In genomic region chr19:36032251-36033104, GRCh38 we compare ENCODE assay signal across 8 cellular contexts. TPM values are rescaled to one million over a fixed set of nuclear protein-coding genes. Genes with fewer than 3 reads are reported as not detected.
DNase-seq lines count a peak whose midpoint lies in the region; ATAC-seq and TF ChIP-seq lines count a peak whose summit lies in the region.

A gene with protein sequence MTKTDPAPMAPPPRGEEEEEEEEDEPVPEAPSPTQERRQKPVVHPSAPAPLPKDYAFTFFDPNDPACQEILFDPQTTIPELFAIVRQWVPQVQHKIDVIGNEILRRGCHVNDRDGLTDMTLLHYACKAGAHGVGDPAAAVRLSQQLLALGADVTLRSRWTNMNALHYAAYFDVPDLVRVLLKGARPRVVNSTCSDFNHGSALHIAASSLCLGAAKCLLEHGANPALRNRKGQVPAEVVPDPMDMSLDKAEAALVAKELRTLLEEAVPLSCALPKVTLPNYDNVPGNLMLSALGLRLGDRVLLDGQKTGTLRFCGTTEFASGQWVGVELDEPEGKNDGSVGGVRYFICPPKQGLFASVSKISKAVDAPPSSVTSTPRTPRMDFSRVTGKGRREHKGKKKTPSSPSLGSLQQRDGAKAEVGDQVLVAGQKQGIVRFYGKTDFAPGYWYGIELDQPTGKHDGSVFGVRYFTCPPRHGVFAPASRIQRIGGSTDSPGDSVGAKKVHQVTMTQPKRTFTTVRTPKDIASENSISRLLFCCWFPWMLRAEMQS (minus strand): TSS chr19:36032873. CDS start chr19:36032357, 516 bp downstream.

- H3K36me3 Mint-ChIP-seq in activated naive CD4-positive, alpha-beta T cell treated with anti-CD3 and anti-CD28 coated beads, Interleukin-2, amount 10 ng/mL, durations not matched to agents 7 days and 5 days: peaks cover 21% of the 10 kb centered on the region
- H3K36me3 Mint-ChIP-seq in neural crest cell (ENCODE audit: low read depth): peaks cover 7% of the 10 kb centered on the region

- 7% methylated on average over 51 of the region's 51 CpGs for WGBS in thymus

- ATAC-seq in GM21717 (IDR thresholded peaks at IDR 0.05; ENCODE audit: unreplicated experiment): no peak
- ATAC-seq in HG02588 (IDR thresholded peaks at IDR 0.05; ENCODE audit: unreplicated experiment): no peak

- H3K4me1 ChIP-seq in DOHH2 (ENCODE audit: control insufficient read depth, low read length) (peaks cover 2% of the 10 kb centered on the region; the same call in 1 of the 2 replicates), thymus (ENCODE audit: control insufficient read depth, insufficient read depth, low read length) (peaks cover 9% of the 10 kb centered on the region)

- H3K4me3 ChIP-seq in DOHH2 (ENCODE audit: low read length) (peak within 1 kb of the TSS; percentile 60), thymus (ENCODE audit: low read length) (peak within 1 kb of the TSS; percentile 65)

- H3K4me3 Mint-ChIP-seq in activated naive CD4-positive, alpha-beta T cell treated with anti-CD3 and anti-CD28 coated beads, Interleukin-2, amount 10 ng/mL, durations not matched to agents 7 days and 5 days: no peak within 1 kb of the TSS
- H3K4me3 Mint-ChIP-seq in neural crest cell: peak within 1 kb of the TSS; percentile 88

- H3K27ac Mint-ChIP-seq in activated naive CD4-positive, alpha-beta T cell treated with anti-CD3 and anti-CD28 coated beads, Interleukin-2, amount 10 ng/mL, durations not matched to agents 7 days and 5 days: peak within 1 kb of the TSS; percentile 24
- H3K27ac Mint-ChIP-seq in neural crest cell (ENCODE audit: unreplicated experiment): no peak within 1 kb of the TSS

- H3K79me2 ChIP-seq in DOHH2 (ENCODE audit: control insufficient read depth, low read length): no peaks in the 10 kb centered on the region

- CTCF ChIA-PET in activated naive CD4-positive, alpha-beta T cell treated with anti-CD3 and anti-CD28 coated beads, Interleukin-2, amount 10 ng/mL, durations not matched to agents 7 days and 5 days (lab: Charles Lee): no interaction called here

- H3K27me3 ChIP-seq in DOHH2 (ENCODE audit: control insufficient read depth, low read length) (no peaks in the 10 kb centered on the region), thymus (ENCODE audit: control insufficient read depth, insufficient read depth) (no peaks in the 10 kb centered on the region)

- H3K4me1 Mint-ChIP-seq in activated naive CD4-positive, alpha-beta T cell treated with anti-CD3 and anti-CD28 coated beads, Interleukin-2, amount 10 ng/mL, durations not matched to agents 7 days and 5 days: peaks cover 37% of the 10 kb centered on the region
- H3K4me1 Mint-ChIP-seq in neural crest cell: peaks cover 15% of the 10 kb centered on the region

- DNase-seq in NCI-H2171 treated with DMSO at 0.1 percent for 48 hours (lab: John Stamatoyannopoulos, UW): peak; percentile 54
- DNase-seq in activated naive CD4-positive, alpha-beta T cell treated with anti-CD3 and anti-CD28 coated beads, Interleukin-2, amount 10 ng/mL, durations not matched to agents 7 days and 5 days: peak; percentile 40
- DNase-seq in glomerular endothelial cell (ENCODE audit: extremely low read depth, low read depth, low spot score): no peak
- DNase-seq in neural crest cell (ENCODE audit: low read depth, low spot score): peak; percentile 72

- peaks cover 3% of the 10 kb centered on the region; the same call in 1 of the 2 replicates for H4K20me1 ChIP-seq in DOHH2 (ENCODE audit: control insufficient read depth, insufficient read depth, low read depth, low read length)

- no peaks in the 10 kb centered on the region for H3K9me2 ChIP-seq in DOHH2 (replicated peaks; ENCODE audit: control insufficient read depth, low read length)

- H3K9me3 ChIP-seq in DOHH2 (ENCODE audit: control insufficient read depth, insufficient read depth, low read length) (no peaks in the 10 kb centered on the region), thymus (ENCODE audit: control insufficient read depth) (no peaks in the 10 kb centered on the region)

- TF ChIP-seq CTCF in DOHH2 (IDR thresholded peaks at IDR 0.05; ENCODE audit: low read depth, low read length, poor library complexity, severe bottlenecking) (no peak), neural crest cell (conservative IDR thresholded peaks at IDR 0.05) (no peak)

- no peaks in the 10 kb centered on the region for H3F3A ChIP-seq in DOHH2 (ENCODE audit: control insufficient read depth, insufficient read depth)

- no peak within 1 kb of the TSS for H3K27ac ChIP-seq in DOHH2 (ENCODE audit: low read depth, low read length)
- H3K27ac ChIP-seq in thymus (ENCODE audit: low read depth): no peak within 1 kb of the TSS

- H3K4me2 ChIP-seq in DOHH2 (ENCODE audit: low read length): peak within 1 kb of the TSS; percentile 63

- H3K9me3 Mint-ChIP-seq in activated naive CD4-positive, alpha-beta T cell treated with anti-CD3 and anti-CD28 coated beads, Interleukin-2, amount 10 ng/mL, durations not matched to agents 7 days and 5 days: no peaks in the 10 kb centered on the region
- H3K9me3 Mint-ChIP-seq in neural crest cell: no peaks in the 10 kb centered on the region

- H3K27me3 Mint-ChIP-seq in activated naive CD4-positive, alpha-beta T cell treated with anti-CD3 and anti-CD28 coated beads, Interleukin-2, amount 10 ng/mL, durations not matched to agents 7 days and 5 days: no peaks in the 10 kb centered on the region
- no peaks in the 10 kb centered on the region for H3K27me3 Mint-ChIP-seq in neural crest cell (ENCODE audit: low read depth)

- no peaks in the 10 kb centered on the region for H3K36me3 ChIP-seq in DOHH2 (ENCODE audit: control insufficient read depth, low read length)
- H3K36me3 ChIP-seq in thymus (ENCODE audit: control insufficient read depth, insufficient read depth): peaks cover 6% of the 10 kb centered on the region

RNA-seq across cellular contexts. Expression of the gene that starts here (rescaled TPM):
- total RNA-seq in glomerular endothelial cell (14.0 TPM in 2 replicates), neural crest cell (33.1 and 37.6 TPM in 2 replicates)
- 6.7 TPM for polyA plus RNA-seq in thymus
